Comparison of ENCODE assay signal across 9 cellular contexts in genomic region chr6:119314894-119315272, GRCh38. TPM values are rescaled to one million over a fixed set of nuclear protein-coding genes. Genes with fewer than 3 reads are reported as not detected.
A peak's percentile ranks its signal among the peaks of the same experiment; 100 is the strongest.
DNase-seq lines count a peak whose midpoint lies in the region; ATAC-seq, FAIRE-seq and TF ChIP-seq lines count a peak whose summit lies in the region.
"Had no signal": no experiment of that assay in that cellular context is flagged by ENCODE, and none has a peak within 500 bp of the region (broad histone marks: within the 10 kb centered on the region; RNA-seq: fewer than 3 reads in every experiment).

No MANE protein-coding gene starts in this region.

- intact Hi-C loops in head of caudate nucleus (cut with DNase I) = no loop called here

- H3K4me3 Mint-ChIP-seq in immature natural killer cell = peak overlapping the region; percentile 72 to 87 (median 84)

- H3K27ac Mint-ChIP-seq in immature natural killer cell = peak overlapping the region; percentile 95 to 99 (median 98)

- no peak for TF ChIP-seq POLR2A in GM12891 (IDR thresholded peaks at IDR 0.05; ENCODE audit: low read depth, low read length)

- no peaks in the 10 kb centered on the region for H3K9me3 ChIP-seq in MG63

- no peaks in the 10 kb centered on the region for H3K9me3 Mint-ChIP-seq in immature natural killer cell

- peaks cover 2 to 4% (median 3%) of the 10 kb centered on the region in 3 donors for H3K36me3 Mint-ChIP-seq in immature natural killer cell

- peaks cover 75 to 92% of the 10 kb centered on the region in 2 donors for H3K4me1 Mint-ChIP-seq in immature natural killer cell

- no peak for DNase-seq in GM12891 (ENCODE audit: insufficient read length, low spot score)
- peak in 1 of 3 donors; percentile 21 for DNase-seq in immature natural killer cell
- no peak for DNase-seq in amygdala (lab: John Stamatoyannopoulos, UW)
- no peak for DNase-seq in MG63
- no peak for DNase-seq in Kasumi-1 (lab: John Stamatoyannopoulos, UW)
- no peak for DNase-seq in head of caudate nucleus
- DNase-seq: WERI-Rb-1 had no signal

- ATAC-seq in GM21447 (IDR thresholded peaks at IDR 0.05; ENCODE audit: unreplicated experiment) (peak; percentile 43), HG03520 (IDR thresholded peaks at IDR 0.05; ENCODE audit: unreplicated experiment) (peak; percentile 55)

- no peak overlapping the region for H3K4me3 ChIP-seq in MG63

- H3K27me3 ChIP-seq in MG63 = no peaks in the 10 kb centered on the region

- H3K36me3 ChIP-seq in MG63 = no peaks in the 10 kb centered on the region
- H3K36me3 ChIP-seq: WERI-Rb-1 had no signal

- FAIRE-seq in GM12891 (lab: Jason Lieb, UNC) = no peak

- H3K27me3 Mint-ChIP-seq in immature natural killer cell (ENCODE audit: low read depth in 3 of 3) = peaks cover 4 to 17% (median 16%) of the 10 kb centered on the region in 3 donors

TF ChIP-seq in GM12891, 5 proteins besides CTCF, POLR2A, EP300 and RAD21:
- TF ChIP-seq PAX5 (IDR thresholded peaks at IDR 0.05; ENCODE audit: insufficient read depth, low read length, severe bottlenecking) (no peak), SPI1 (IDR thresholded peaks at IDR 0.05; ENCODE audit: low read depth, low read length) (peak; percentile 24; the same call in 1 of the 2 replicates), POU2F2 (IDR thresholded peaks at IDR 0.05; ENCODE audit: low read depth, low read length) (no peak), TAF1 (IDR thresholded peaks at IDR 0.05; ENCODE audit: low read depth, low read length) (no peak), POLR2AphosphoS5 (IDR thresholded peaks at IDR 0.05; ENCODE audit: low read depth, low read length) (no peak)

RNA-seq across cellular contexts. Expression of gene MAN1A1, which starts 34.7 kb away (rescaled TPM):
- polyA plus RNA-seq in GM12891 (2012; ENCODE audit: low read depth, missing spikeins) = 9.5 TPM
- 10 to 100 TPM; 33.9 to 64.9 (median 56.7) TPM for polyA plus RNA-seq in immature natural killer cell
- 14.2 and 29.6 TPM in 2 replicates for total RNA-seq in MG63 (2014; rRNA removed; shearing (Covaris generic); ENCODE audit: low replicate concordance)
